In genomic region chr5:92715946-92716345, GRCh38 we compare ENCODE assay signal across 19 cellular contexts.
"Had no signal": no experiment of that assay in that cellular context is flagged by ENCODE, and none has a peak within 500 bp of the region (broad histone marks: within the 10 kb centered on the region; RNA-seq: fewer than 3 reads in every experiment).

No MANE protein-coding gene starts in this region.

- H3K36me3 ChIP-seq: SJSA1 had no signal

- H3K27ac ChIP-seq: HL-60, KMS-11, SJSA1, SK-N-MC had no signal

- DNase-seq: Kasumi-1, MM.1S, NCI-H1092 treated with DMSO at 0.1 percent for 48 hours, NCI-H146, NCI-H1694 treated with DMSO at 0.1 percent for 48 hours, NCI-H2171, NCI-H226, NCI-H446, NCI-H510A, NCI-H524 treated with DMSO at 0.1 percent for 48 hours, NCI-H82, Right ventricle myocardium superior, RPMI8226, SIG-M5 had no signal

- H3K4me3 ChIP-seq: K562, SJSA1, SK-N-MC had no signal

- H3K9me3 ChIP-seq: SJSA1 had no signal

- H3K4me1 ChIP-seq: SJSA1 had no signal
